8 cellular contexts compared by ENCODE assay signal in genomic region chr11:65857500-65858353, GRCh38. TPM values are rescaled to one million over a fixed set of nuclear protein-coding genes. Genes with fewer than 3 reads are reported as not detected.
DNase-seq lines count a peak whose midpoint lies in the region; ATAC-seq lines count a peak whose summit lies in the region.

CFL1 (minus strand) TSS chr11:65858180; CDS start chr11:65858099, 81 bp downstream.

- peak; percentile 93 for DNase-seq in AG08396 (ENCODE audit: low spot score)
- DNase-seq in NCI-H510A (lab: John Stamatoyannopoulos, UW), result peak; percentile 96
- DNase-seq in activated CD4-positive, alpha-beta T cell treated with anti-CD3 and anti-CD28 coated beads for 24 hours (ENCODE audit: low read depth in 2 of 2), result peak; percentile 94 to 96
- peak; percentile 94 for DNase-seq in cerebellum (ENCODE audit: low spot score)
- DNase-seq in kidney glomerular epithelial cell (lab: John Stamatoyannopoulos, UW), result peak; percentile 94
- DNase-seq in stimulated activated CD4-positive, alpha-beta T cell treated with anti-CD3 and anti-CD28 coated beads, Interleukin-15, amount 100 ng/mL, for 48 hours (ENCODE audit: low read depth in 2 of 2), result peak; percentile 96 to 97

- ATAC-seq in GM19023 (IDR thresholded peaks at IDR 0.05; ENCODE audit: unreplicated experiment), result peak; percentile 38
- peak; percentile 50 for ATAC-seq in HG03280 (IDR thresholded peaks at IDR 0.05; ENCODE audit: unreplicated experiment)

RNA-seq across cellular contexts. Expression of gene CFL1, which starts in this region (rescaled TPM):
- total RNA-seq in cerebellum, result 290 TPM

Comparison
In these comparisons a context has a peak if more than half of its experiments do, and no peak if none do; other contexts are left out.
1. Peak in every context shown above with its lines: DNase-seq and ATAC-seq.